Comparison of ENCODE assay signal across 9 cellular contexts in the genomic region with DNA sequence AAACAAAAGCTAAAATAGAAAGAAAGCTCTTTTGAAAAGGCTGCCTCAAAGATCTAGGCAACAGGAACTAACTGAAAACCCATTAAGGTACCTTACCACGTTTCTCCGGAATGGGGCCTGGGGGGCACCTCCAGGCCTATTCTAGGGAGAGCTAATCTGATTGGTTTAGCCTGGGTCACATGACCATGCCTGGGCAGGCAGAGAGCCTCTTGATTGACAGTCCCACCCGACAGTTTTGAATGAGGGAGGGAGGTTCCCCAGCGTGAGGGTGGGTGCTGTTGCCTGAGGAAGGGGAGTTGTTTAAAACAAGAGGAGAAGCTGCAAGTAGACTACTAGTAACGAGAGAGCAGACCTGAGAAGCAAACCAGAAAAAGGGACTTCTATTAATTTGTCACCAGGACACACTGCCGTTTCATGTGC.
DNase-seq lines count a peak whose midpoint lies in the region; ATAC-seq and TF ChIP-seq lines count a peak whose summit lies in the region.
"Had no signal": no experiment of that assay in that cellular context is flagged by ENCODE, and none has a peak within 500 bp of the region (broad histone marks: within the 10 kb centered on the region; RNA-seq: fewer than 3 reads in every experiment).

No MANE protein-coding gene starts in this region.

- TF ChIP-seq CTCF in glutamatergic neuron (IDR thresholded peaks at IDR 0.05; ENCODE audit: partially characterized antibody, unreplicated experiment) = no peak

- no peaks in the 10 kb centered on the region for H3K36me3 Mint-ChIP-seq in glutamatergic neuron (ENCODE audit: unreplicated experiment)
- H3K36me3 Mint-ChIP-seq: T-cell had no signal

- peak; percentile 33 for ATAC-seq in left ventricle myocardium superior
- ATAC-seq in Right ventricle myocardium inferior = no peak
- no peak for ATAC-seq in GM21737 (IDR thresholded peaks at IDR 0.05; ENCODE audit: unreplicated experiment)

- no peaks in the 10 kb centered on the region for H3K4me1 Mint-ChIP-seq in glutamatergic neuron (ENCODE audit: low read depth, unreplicated experiment)
- H3K4me1 Mint-ChIP-seq: T-cell had no signal

- H3K27me3 Mint-ChIP-seq in glutamatergic neuron (ENCODE audit: unreplicated experiment) = no peaks in the 10 kb centered on the region
- H3K27me3 Mint-ChIP-seq: T-cell had no signal

- no peaks in the 10 kb centered on the region for H3K9me3 Mint-ChIP-seq in glutamatergic neuron (ENCODE audit: unreplicated experiment)
- H3K9me3 Mint-ChIP-seq: T-cell had no signal

- no peak overlapping the region for H3K4me3 Mint-ChIP-seq in glutamatergic neuron (ENCODE audit: unreplicated experiment)
- H3K4me3 Mint-ChIP-seq: T-cell had no signal

- DNase-seq in left ventricle myocardium superior = no peak
- DNase-seq in Right ventricle myocardium inferior (ENCODE audit: missing footprints) = no peak
- peak; percentile 18 for DNase-seq in NCI-H2029 (lab: John Stamatoyannopoulos, UW)
- peak; percentile 41 for DNase-seq in glutamatergic neuron
- peak; percentile 39 for DNase-seq in ureter (ENCODE audit: low spot score)
- no peak for DNase-seq in MV-4-11 (lab: John Stamatoyannopoulos, UW)
- no peak for DNase-seq in UCSD-AML1 (lab: John Stamatoyannopoulos, UW; ENCODE audit: unreplicated experiment)
- DNase-seq: T-cell had no signal

- intact Hi-C loops in left ventricle myocardium superior (cut with micrococcal nuclease) = no loop called here
- intact Hi-C loops in Right ventricle myocardium inferior (cut with DNase I) = no loop called here

- no peak overlapping the region for H3K27ac Mint-ChIP-seq in glutamatergic neuron (ENCODE audit: unreplicated experiment)
- H3K27ac Mint-ChIP-seq: T-cell had no signal

Comparison
In these comparisons a context has a peak if more than half of its experiments do, and no peak if none do; other contexts are left out.
1. DNase-seq: peak in NCI-H2029 (single experiment), glutamatergic neuron (single experiment) and ureter (single experiment); none in left ventricle myocardium superior (single experiment), Right ventricle myocardium inferior (single experiment), MV-4-11 (single experiment) and UCSD-AML1 (single experiment).